Comparison of ENCODE assay signal across 8 cellular contexts in genomic region chrX:3699841-3700381, GRCh38. TPM values are rescaled to one million over a fixed set of nuclear protein-coding genes. Genes with fewer than 3 reads are reported as not detected.
DNase-seq lines count a peak whose midpoint lies in the region; ATAC-seq and TF ChIP-seq lines count a peak whose summit lies in the region.

No MANE protein-coding gene starts in this region.

- peaks cover 74% of the 10 kb centered on the region for H3K79me2 ChIP-seq in Karpas-422 (ENCODE audit: low read length)

- intact Hi-C loops in CD14-positive monocyte (cut with micrococcal nuclease), result no loop called here

- H3K27me3 Mint-ChIP-seq in CD14-positive monocyte (ENCODE audit: low read depth in 3 of 3), result no peaks in the 10 kb centered on the region

- ATAC-seq in GM19463 (IDR thresholded peaks at IDR 0.05; ENCODE audit: unreplicated experiment) (peak; percentile 46), gastroesophageal sphincter (no peak)

- H3K36me3 Mint-ChIP-seq in CD14-positive monocyte, result peaks cover 2 to 18% of the 10 kb centered on the region in 2 donors

- peaks cover 0 to 2% (median 0%) of the 10 kb centered on the region in 7 donors for H3K9me3 Mint-ChIP-seq in CD14-positive monocyte

- TF ChIP-seq CTCF in CD14-positive monocyte (IDR thresholded peaks at IDR 0.05) (no peak), coronary artery (IDR thresholded peaks at IDR 0.05) (no peak), gastroesophageal sphincter (IDR thresholded peaks at IDR 0.05) (no peak)

- DNase-seq in CD14-positive monocyte (ENCODE audit: low spot score), result no peak
- peak; percentile 44 for DNase-seq in Karpas-422
- no peak for DNase-seq in coronary artery (ENCODE audit: low spot score)
- DNase-seq in NCI-H187 (lab: John Stamatoyannopoulos, UW), result no peak
- no peak for DNase-seq in NCI-H446 treated with DMSO at 0.1 percent for 48 hours (lab: John Stamatoyannopoulos, UW)

- H4K20me1 ChIP-seq in Karpas-422 (ENCODE audit: insufficient read depth, low read depth, low read length), result no peaks in the 10 kb centered on the region

- TF ChIP-seq EP300 in gastroesophageal sphincter (IDR thresholded peaks at IDR 0.05), result no peak

- H3K4me1 ChIP-seq in Karpas-422 (ENCODE audit: low read length), result peaks cover 16% of the 10 kb centered on the region
- peaks cover 20% of the 10 kb centered on the region for H3K4me1 ChIP-seq in skeletal muscle satellite cell (ENCODE audit: control insufficient read depth, insufficient read depth, low read length)
- H3K4me1 ChIP-seq in gastroesophageal sphincter, result peaks cover 0 to 3% (median 0%) of the 10 kb centered on the region in 3 donors

- peak overlapping the region; percentile 56 for H3K27ac ChIP-seq in Karpas-422 (ENCODE audit: low read length)
- H3K27ac ChIP-seq in coronary artery, result peak overlapping the region; percentile 25 to 54
- H3K27ac ChIP-seq in gastroesophageal sphincter, result peak overlapping the region in 2 of 4 donors; percentile 49 to 63

- no peak for TF ChIP-seq POLR2A in gastroesophageal sphincter (IDR thresholded peaks at IDR 0.05)

- no peak overlapping the region for H2AFZ ChIP-seq in Karpas-422 (ENCODE audit: low read length)

- H3K27me3 ChIP-seq in Karpas-422 (ENCODE audit: low read length) (no peaks in the 10 kb centered on the region), skeletal muscle satellite cell (ENCODE audit: control insufficient read depth, insufficient read depth, low read length) (no peaks in the 10 kb centered on the region), gastroesophageal sphincter (no peaks in the 10 kb centered on the region)

- H3K36me3 ChIP-seq in Karpas-422 (ENCODE audit: insufficient read depth, low read length) (no peaks in the 10 kb centered on the region), skeletal muscle satellite cell (ENCODE audit: insufficient read depth, low read length) (no peaks in the 10 kb centered on the region), gastroesophageal sphincter (no peaks in the 10 kb centered on the region)

- peak overlapping the region; percentile 68 to 91 for H3K4me3 Mint-ChIP-seq in CD14-positive monocyte

- H3K9me3 ChIP-seq in Karpas-422 (ENCODE audit: low read length), result no peaks in the 10 kb centered on the region
- no peaks in the 10 kb centered on the region for H3K9me3 ChIP-seq in skeletal muscle satellite cell (replicated peaks; ENCODE audit: low read length)
- H3K9me3 ChIP-seq in gastroesophageal sphincter, result no peaks in the 10 kb centered on the region

- H3K9ac ChIP-seq in Karpas-422 (ENCODE audit: low read length) (peak overlapping the region; percentile 65), skeletal muscle satellite cell (ENCODE audit: low read depth, low read length) (peak overlapping the region; percentile 74)

- H3K4me1 Mint-ChIP-seq in CD14-positive monocyte, result peaks cover 53% of the 10 kb centered on the region

- no peaks in the 10 kb centered on the region for H3K9me2 ChIP-seq in Karpas-422 (replicated peaks; ENCODE audit: insufficient read depth, low read length)

- H3K4me2 ChIP-seq in Karpas-422 (ENCODE audit: low read depth, low read length, poor library complexity, severe bottlenecking) (peak overlapping the region; percentile 65), skeletal muscle satellite cell (ENCODE audit: low read length) (peak overlapping the region; percentile 87)

- H3K27ac Mint-ChIP-seq in CD14-positive monocyte, result peak overlapping the region; percentile 90 to 98 (median 95)

- 29 to 38% methylated on average over 5 to 7 of the region's 9 CpGs for WGBS in gastroesophageal sphincter (ENCODE audit: low coverage in 1 of 2), 2 donors

- H3K4me3 ChIP-seq in Karpas-422 (ENCODE audit: low read length) (peak overlapping the region; percentile 60), coronary artery (peak overlapping the region; percentile 60), skeletal muscle satellite cell (ENCODE audit: low read length) (peak overlapping the region; percentile 68), gastroesophageal sphincter (peak overlapping the region in 1 of 2 donors; percentile 18)

RNA-seq across cellular contexts. Expression of gene PRKX, which starts 13.5 kb away (rescaled TPM):
- polyA plus RNA-seq in CD14-positive monocyte, result 10 to 100 TPM; 46.2 to 47.0 TPM
- total RNA-seq in Karpas-422 (2014; rRNA removed; shearing (Covaris generic); ENCODE audit: low replicate concordance), result 18.2 and 21.7 TPM in 2 replicates
- 11.4 and 12.9 TPM in 2 replicates for total RNA-seq in skeletal muscle satellite cell (2012; rRNA removed)
- 10 to 100 TPM in 1 of 4 donors, 1 to 10 TPM in 3; 3.5 to 10.5 (median 4.4) TPM for total RNA-seq in gastroesophageal sphincter
